In genomic region chr1:155081472-155082300, GRCh38 we compare ENCODE assay signal across 8 cellular contexts. TPM values are rescaled to one million over a fixed set of nuclear protein-coding genes. Genes with fewer than 3 reads are reported as not detected.
DNase-seq lines count a peak whose midpoint lies in the region; ATAC-seq and TF ChIP-seq lines count a peak whose summit lies in the region.

No MANE protein-coding gene starts in this region.

- POLR2A ChIA-PET in activated CD8-positive, alpha-beta T cell treated with anti-CD3 and anti-CD28 coated beads for 36 hours (lab: Charles Lee), result interaction anchor here (0.6 to 1.9 kb wide), 3 partner anchors 11 to 1509 kb away, joined by 3 to 7 read pairs (median 3); no protein-coding TSS in a partner anchor

- intact Hi-C loops in heart left ventricle (cut with DNase I), result loop anchor here in 5 of 10 donors (5.0 to 10.0 kb wide), 7 partner anchors 34 to 527 kb away; partner anchors contain the start of genes PYGO2 (in 2 of the 5), PBXIP1 (in 1 of the 5) and UBE2Q1 (in 1 of the 5)
- intact Hi-C loops in activated CD8-positive, alpha-beta T cell treated with anti-CD3 and anti-CD28 coated beads for 36 hours (cut with micrococcal nuclease), result loop anchor here (2.0 kb wide), 1 partner anchor 45 kb away; the partner anchor contains the start of gene EFNA1

- peak overlapping the region in 7 of 12 donors; percentile 9 to 44 (median 21) for H3K4me3 ChIP-seq in heart left ventricle
- H3K4me3 ChIP-seq in right atrium auricular region, result peak overlapping the region in 1 of 2 donors; percentile 24
- peak overlapping the region in 3 of 4 donors; percentile 11 to 32 (median 24) for H3K4me3 ChIP-seq in upper lobe of left lung

- H3K27me3 ChIP-seq in heart left ventricle, result peaks cover 38 to 59% (median 49%) of the 10 kb centered on the region in 9 donors
- H3K27me3 ChIP-seq in right atrium auricular region, result peaks cover 31 to 48% of the 10 kb centered on the region in 2 donors
- H3K27me3 ChIP-seq in upper lobe of left lung, result peaks cover 9 to 60% (median 47%) of the 10 kb centered on the region in 4 donors

- H3K36me3 Mint-ChIP-seq in activated CD8-positive, alpha-beta T cell treated with anti-CD3 and anti-CD28 coated beads for 36 hours (ENCODE audit: low read depth), result no peaks in the 10 kb centered on the region
- no peaks in the 10 kb centered on the region for H3K36me3 Mint-ChIP-seq in immature natural killer cell

- TF ChIP-seq EP300 in upper lobe of left lung (IDR thresholded peaks at IDR 0.05), result no peak

- H3K27ac Mint-ChIP-seq in activated CD8-positive, alpha-beta T cell treated with anti-CD3 and anti-CD28 coated beads for 36 hours, result no peak overlapping the region
- peak overlapping the region in 2 of 6 donors; percentile 2 to 21 for H3K27ac Mint-ChIP-seq in immature natural killer cell

- WGBS in heart left ventricle, 4 donors, result 3 to 5% (median 3%) methylated on average over 47 to 68 of the region's 68 CpGs
- WGBS in upper lobe of left lung, 2 donors, result 6 to 8% methylated on average over 22 to 31 of the region's 68 CpGs

- H3K27me3 Mint-ChIP-seq in activated CD8-positive, alpha-beta T cell treated with anti-CD3 and anti-CD28 coated beads for 36 hours, result peaks cover 44% of the 10 kb centered on the region
- peaks cover 22 to 49% (median 35%) of the 10 kb centered on the region in 3 donors for H3K27me3 Mint-ChIP-seq in immature natural killer cell (ENCODE audit: low read depth in 3 of 3)

- no peaks in the 10 kb centered on the region for H3K36me3 ChIP-seq in heart left ventricle
- H3K36me3 ChIP-seq in right atrium auricular region, result no peaks in the 10 kb centered on the region
- H3K36me3 ChIP-seq in upper lobe of left lung, result no peaks in the 10 kb centered on the region

- H3K9me3 Mint-ChIP-seq in activated CD8-positive, alpha-beta T cell treated with anti-CD3 and anti-CD28 coated beads for 36 hours, result no peaks in the 10 kb centered on the region
- H3K9me3 Mint-ChIP-seq in immature natural killer cell, result peaks cover 0 to 3% (median 0%) of the 10 kb centered on the region in 6 donors

- ATAC-seq in heart left ventricle, result no peak
- ATAC-seq in activated CD8-positive, alpha-beta T cell treated with anti-CD3 and anti-CD28 coated beads for 36 hours, result no peak
- ATAC-seq in upper lobe of left lung (ENCODE audit: low FRiP score in 2 of 2), result no peak
- no peak for ATAC-seq in GM18867 (IDR thresholded peaks at IDR 0.05; ENCODE audit: unreplicated experiment)
- ATAC-seq in HG03135 (IDR thresholded peaks at IDR 0.05; ENCODE audit: unreplicated experiment), result no peak

- H3K9me3 ChIP-seq in heart left ventricle (no peaks in the 10 kb centered on the region), right atrium auricular region (no peaks in the 10 kb centered on the region), upper lobe of left lung (no peaks in the 10 kb centered on the region)

- H3K4me1 Mint-ChIP-seq in activated CD8-positive, alpha-beta T cell treated with anti-CD3 and anti-CD28 coated beads for 36 hours (ENCODE audit: low read depth), result peaks cover 33% of the 10 kb centered on the region
- H3K4me1 Mint-ChIP-seq in immature natural killer cell, result peaks cover 49 to 54% of the 10 kb centered on the region in 2 donors

- TF ChIP-seq CTCF in heart left ventricle (IDR thresholded peaks at IDR 0.05), result no peak
- TF ChIP-seq CTCF in right atrium auricular region (IDR thresholded peaks at IDR 0.05), result no peak
- no peak for TF ChIP-seq CTCF in activated CD8-positive, alpha-beta T cell treated with anti-CD3 and anti-CD28 coated beads for 36 hours (IDR thresholded peaks at IDR 0.05)
- no peak for TF ChIP-seq CTCF in upper lobe of left lung (IDR thresholded peaks at IDR 0.05)

- peaks cover 13 to 77% (median 58%) of the 10 kb centered on the region in 12 donors for H3K4me1 ChIP-seq in heart left ventricle
- H3K4me1 ChIP-seq in right atrium auricular region, result peaks cover 0 to 66% of the 10 kb centered on the region in 2 donors
- peaks cover 64 to 75% (median 66%) of the 10 kb centered on the region in 4 donors for H3K4me1 ChIP-seq in upper lobe of left lung

- no peak overlapping the region for H3K27ac ChIP-seq in heart left ventricle
- H3K27ac ChIP-seq in right atrium auricular region, result no peak overlapping the region
- H3K27ac ChIP-seq in upper lobe of left lung, result no peak overlapping the region

- H3K4me3 Mint-ChIP-seq in activated CD8-positive, alpha-beta T cell treated with anti-CD3 and anti-CD28 coated beads for 36 hours, result peak overlapping the region; percentile 33
- peak overlapping the region; percentile 64 to 87 (median 81) for H3K4me3 Mint-ChIP-seq in immature natural killer cell

- no peak for TF ChIP-seq POLR2A in heart left ventricle (IDR thresholded peaks at IDR 0.05)
- no peak for TF ChIP-seq POLR2A in upper lobe of left lung (IDR thresholded peaks at IDR 0.05)

- DNase-seq in heart left ventricle (peak in 1 of 5 donors; percentile 59), right atrium auricular region (ENCODE audit: low spot score) (no peak), immature natural killer cell (no peak), upper lobe of left lung (peak in 1 of 2 donors; percentile 86)
- DNase-seq in activated CD8-positive, alpha-beta T cell treated with anti-CD3 and anti-CD28 coated beads for 36 hours, result peak; percentile 45
- no peak for DNase-seq in stimulated activated CD4-positive, alpha-beta T cell treated with anti-CD3 and anti-CD28 coated beads, Interleukin-4, amount 100 ng/mL, for 24 hours

- CTCF ChIA-PET in activated CD8-positive, alpha-beta T cell treated with anti-CD3 and anti-CD28 coated beads for 36 hours (lab: Charles Lee), result interaction anchor here (1.0 to 12.6 kb wide), 9 partner anchors 9 to 91 kb away, joined by 3 to 278 read pairs (median 5); partner anchors contain the start of genes ADAM15, EFNA4 and KRTCAP2

RNA-seq across cellular contexts. Expression of gene EFNA3, which starts 3.0 kb away (rescaled TPM):
- total RNA-seq in heart left ventricle (1 to 10 TPM in 2 of 9 donors, under 1 TPM in 7; 0.20 to 2.4 (median 0.61) TPM), right atrium auricular region (1 to 10 TPM in 1 of 2 donors, not detected in 1; 3.2 TPM), upper lobe of left lung (1 to 10 TPM in 4 of 6 donors, under 1 TPM in 2; 0.33 to 2.1 (median 1.4) TPM)
- polyA plus RNA-seq in heart left ventricle (1 to 10 TPM in 1 of 2 donors, under 1 TPM in 1; 0.61 to 1.9 TPM), immature natural killer cell (1 to 10 TPM in 1 of 3 donors, under 1 TPM in 2; 0.70 to 2.3 (median 0.94) TPM)
- 1 to 10 TPM; 5.1 to 8.6 TPM for total RNA-seq in activated CD8-positive, alpha-beta T cell treated with anti-CD3 and anti-CD28 coated beads for 36 hours

RNA-seq across cellular contexts. Expression of gene EFNA4, which starts 18.1 kb away (rescaled TPM):
- total RNA-seq in heart left ventricle (1 to 10 TPM; 1.1 to 3.3 (median 2.2) TPM), right atrium auricular region (1 to 10 TPM; 2.2 to 3.5 TPM), upper lobe of left lung (1 to 10 TPM; 2.8 to 8.1 (median 7.0) TPM)
- polyA plus RNA-seq in heart left ventricle (1 to 10 TPM; 2.0 to 4.8 TPM), immature natural killer cell (1 to 10 TPM; 1.1 to 3.0 (median 2.6) TPM)
- 1 to 10 TPM; 7.1 to 7.8 TPM for total RNA-seq in activated CD8-positive, alpha-beta T cell treated with anti-CD3 and anti-CD28 coated beads for 36 hours

RNA-seq across cellular contexts. Expression of gene ADAM15, which starts 30.6 kb away (rescaled TPM):
- total RNA-seq in heart left ventricle, result 100 to 1,000 TPM in 3 of 9 donors, 10 to 100 TPM in 6; 55.8 to 199 (median 67.5) TPM
- polyA plus RNA-seq in heart left ventricle, result 100 to 1,000 TPM; 112 to 113 TPM
- total RNA-seq in right atrium auricular region, result 10 to 100 TPM; 64.6 to 96.7 TPM
- total RNA-seq in activated CD8-positive, alpha-beta T cell treated with anti-CD3 and anti-CD28 coated beads for 36 hours, result 10 to 100 TPM; 36.4 to 37.2 TPM
- 10 to 100 TPM; 10.4 to 27.1 (median 24.3) TPM for polyA plus RNA-seq in immature natural killer cell
- 100 to 1,000 TPM in 4 of 6 donors, 10 to 100 TPM in 2; 52.1 to 246 (median 106) TPM for total RNA-seq in upper lobe of left lung

RNA-seq across cellular contexts. Expression of gene EFNA1, which starts 46.0 kb away (rescaled TPM):
- total RNA-seq in heart left ventricle, result 10 to 100 TPM; 22.8 to 51.8 (median 37.2) TPM
- 100 to 1,000 TPM in 1 of 2 donors, 10 to 100 TPM in 1; 31.6 to 103 TPM for polyA plus RNA-seq in heart left ventricle
- total RNA-seq in right atrium auricular region, result 10 to 100 TPM; 24.8 to 41.4 TPM
- under 1 TPM; 0.59 to 0.60 TPM for total RNA-seq in activated CD8-positive, alpha-beta T cell treated with anti-CD3 and anti-CD28 coated beads for 36 hours
- 1 to 10 TPM in 2 of 3 donors, under 1 TPM in 1; 0.64 to 4.0 (median 1.1) TPM for polyA plus RNA-seq in immature natural killer cell
- total RNA-seq in upper lobe of left lung, result 100 to 1,000 TPM; 131 to 226 (median 164) TPM

RNA-seq across cellular contexts. Expression of gene DCST1, which starts 48.1 kb away (rescaled TPM):
- total RNA-seq in heart left ventricle, result not detected
- polyA plus RNA-seq in heart left ventricle, result not detected
- not detected for total RNA-seq in right atrium auricular region
- total RNA-seq in activated CD8-positive, alpha-beta T cell treated with anti-CD3 and anti-CD28 coated beads for 36 hours, result not detected
- polyA plus RNA-seq in immature natural killer cell, result not detected
- total RNA-seq in upper lobe of left lung, result under 1 TPM in 1 of 6 donors, not detected in 5; 0.89 TPM
